ENCODE assay signal across 8 cellular contexts in genomic region chr20:41029150-41029872, GRCh38. TPM values are rescaled to one million over a fixed set of nuclear protein-coding genes. Genes with fewer than 3 reads are reported as not detected.
DNase-seq lines count a peak whose midpoint lies in the region; ATAC-seq and TF ChIP-seq lines count a peak whose summit lies in the region.

No MANE protein-coding gene starts in this region.

- no TSS peak for BruUV-seq in PC-3 (replicated peaks; lab: Mats Ljungman, UMichigan)

- H3K9ac ChIP-seq in PC-3 (ENCODE audit: low read length): peak overlapping the region; percentile 96

- peak; percentile 38 for DNase-seq in stimulated activated CD4-positive, alpha-beta T cell treated with anti-CD3 and anti-CD28 coated beads, Interleukin-12 subunit alpha, Interleukin-12 subunit beta, amount 100 ng/mL, for 4 hours
- no peak for DNase-seq in stimulated activated CD4-positive, alpha-beta T cell treated with anti-CD3 and anti-CD28 coated beads, Interleukin-1b, Interleukin-23, amount 100 ng/mL, for 48 hours
- DNase-seq in PC-3: no peak
- peak; percentile 71 for DNase-seq in activated naive CD8-positive, alpha-beta T cell treated with anti-CD3 and anti-CD28 coated beads, Interleukin-2, amount 10 ng/mL, durations not matched to agents 7 days and 5 days
- DNase-seq in left cardiac atrium: peak; percentile 43
- DNase-seq in retinal pigment epithelial cell (ENCODE audit: low read depth): no peak
- no peak for DNase-seq in NCI-H128 (lab: John Stamatoyannopoulos, UW; ENCODE audit: unreplicated experiment)

- peaks cover 36% of the 10 kb centered on the region for H3K36me3 Mint-ChIP-seq in activated naive CD8-positive, alpha-beta T cell treated with anti-CD3 and anti-CD28 coated beads, Interleukin-2, amount 10 ng/mL, durations not matched to agents 7 days and 5 days

- peak; percentile 2 for ATAC-seq in HG03066 (IDR thresholded peaks at IDR 0.05; ENCODE audit: low read depth, unreplicated experiment)
- ATAC-seq in PC-3: peak; percentile 1
- ATAC-seq in activated naive CD8-positive, alpha-beta T cell treated with anti-CD3 and anti-CD28 coated beads, Interleukin-2, amount 10 ng/mL, durations not matched to agents 7 days and 5 days (ENCODE audit: low read depth): peak; percentile 1
- peak; percentile 42 to 43 for ATAC-seq in left cardiac atrium

- peaks cover 46% of the 10 kb centered on the region for H3K4me1 Mint-ChIP-seq in activated naive CD8-positive, alpha-beta T cell treated with anti-CD3 and anti-CD28 coated beads, Interleukin-2, amount 10 ng/mL, durations not matched to agents 7 days and 5 days

- H3K79me2 ChIP-seq in PC-3 (ENCODE audit: low read length): peaks cover 61% of the 10 kb centered on the region

- intact Hi-C loops in PC-3 (cut with micrococcal nuclease) (no loop called here), left cardiac atrium (cut with DNase I) (no loop called here)

- peak overlapping the region; percentile 39; the same call in 1 of the 2 replicates for H2AFZ ChIP-seq in PC-3 (ENCODE audit: low read length)

- peaks cover 43% of the 10 kb centered on the region for H3K4me1 ChIP-seq in PC-3 (ENCODE audit: insufficient read depth, low read length)

- H3F3A ChIP-seq in PC-3 (ENCODE audit: low read length, unreplicated experiment): no peaks in the 10 kb centered on the region

- no peaks in the 10 kb centered on the region for H3K9me3 ChIP-seq in PC-3 (ENCODE audit: low read length)

- POLR2A ChIA-PET in PC-3 (lab: Charles Lee; ENCODE audit: unreplicated experiment): no interaction called here
- POLR2A ChIA-PET in activated naive CD8-positive, alpha-beta T cell treated with anti-CD3 and anti-CD28 coated beads, Interleukin-2, amount 10 ng/mL, durations not matched to agents 7 days and 5 days (lab: Charles Lee): interaction anchor here (1.0 to 3.8 kb wide), 8 partner anchors 8 to 38 kb away, joined by 3 to 22 read pairs (median 4); no protein-coding TSS in a partner anchor

- H3K4me2 ChIP-seq in PC-3 (ENCODE audit: low read length): peak overlapping the region; percentile 84

- peaks cover 45% of the 10 kb centered on the region for H4K20me1 ChIP-seq in PC-3 (ENCODE audit: low read length)

- peaks cover 8% of the 10 kb centered on the region; the same call in 1 of the 2 replicates for H3K36me3 ChIP-seq in PC-3 (ENCODE audit: low read depth, low read length)

- H3K9me3 Mint-ChIP-seq in activated naive CD8-positive, alpha-beta T cell treated with anti-CD3 and anti-CD28 coated beads, Interleukin-2, amount 10 ng/mL, durations not matched to agents 7 days and 5 days: no peaks in the 10 kb centered on the region

- H3K27ac ChIP-seq in PC-3 (ENCODE audit: low read length): peak overlapping the region; percentile 65

- H3K4me3 ChIP-seq in PC-3 (ENCODE audit: low read length): peak overlapping the region; percentile 75
- H3K4me3 ChIP-seq in retinal pigment epithelial cell (ENCODE audit: low read length): peak overlapping the region; percentile 89

- peak overlapping the region; percentile 82 for H3K4me3 Mint-ChIP-seq in activated naive CD8-positive, alpha-beta T cell treated with anti-CD3 and anti-CD28 coated beads, Interleukin-2, amount 10 ng/mL, durations not matched to agents 7 days and 5 days

- H3K27me3 Mint-ChIP-seq in activated naive CD8-positive, alpha-beta T cell treated with anti-CD3 and anti-CD28 coated beads, Interleukin-2, amount 10 ng/mL, durations not matched to agents 7 days and 5 days: no peaks in the 10 kb centered on the region

- CTCF ChIA-PET in PC-3 (lab: Charles Lee): no interaction called here

- H3K9me2 ChIP-seq in PC-3 (replicated peaks; ENCODE audit: low read length): no peaks in the 10 kb centered on the region

- peak overlapping the region; percentile 87 for H3K27ac Mint-ChIP-seq in activated naive CD8-positive, alpha-beta T cell treated with anti-CD3 and anti-CD28 coated beads, Interleukin-2, amount 10 ng/mL, durations not matched to agents 7 days and 5 days

- H3K27me3 ChIP-seq in PC-3 (ENCODE audit: low read length): no peaks in the 10 kb centered on the region

- TF ChIP-seq CTCF in PC-3 (conservative IDR thresholded peaks at IDR 0.05; ENCODE audit: low read depth, low read length) (no peak), retinal pigment epithelial cell (conservative IDR thresholded peaks at IDR 0.05; ENCODE audit: low read depth, low read length) (no peak)

RNA-seq across cellular contexts. Expression of gene TOP1, which starts 0.7 kb away (rescaled TPM):
- total RNA-seq in PC-3 (2014; rRNA removed) (29.1 and 56.8 TPM in 2 replicates), left cardiac atrium (10 to 100 TPM; 26.8 to 30.4 TPM)
- 10 to 100 TPM; 72.6 to 75.2 TPM for total RNA-seq in activated naive CD8-positive, alpha-beta T cell treated with anti-CD3 and anti-CD28 coated beads, Interleukin-2, amount 10 ng/mL, durations not matched to agents 7 days and 5 days

Comparison
In these comparisons a context has a peak if more than half of its experiments do, and no peak if none do; other contexts are left out.
1. DNase-seq: peak in stimulated activated CD4-positive, alpha-beta T cell treated with anti-CD3 and anti-CD28 coated beads, Interleukin-12 subunit alpha, Interleukin-12 subunit beta, amount 100 ng/mL, for 4 hours (single experiment), activated naive CD8-positive, alpha-beta T cell treated with anti-CD3 and anti-CD28 coated beads, Interleukin-2, amount 10 ng/mL, durations not matched to agents 7 days and 5 days (single experiment) and left cardiac atrium (single experiment); none in stimulated activated CD4-positive, alpha-beta T cell treated with anti-CD3 and anti-CD28 coated beads, Interleukin-1b, Interleukin-23, amount 100 ng/mL, for 48 hours (single experiment), PC-3 (single experiment), retinal pigment epithelial cell (single experiment) and NCI-H128 (single experiment).
2. Peak in every context shown above with its lines, with median percentiles within 50 percentile points of each other: ATAC-seq.